ENCODE assay signal across 1 cellular context in the genomic region with DNA sequence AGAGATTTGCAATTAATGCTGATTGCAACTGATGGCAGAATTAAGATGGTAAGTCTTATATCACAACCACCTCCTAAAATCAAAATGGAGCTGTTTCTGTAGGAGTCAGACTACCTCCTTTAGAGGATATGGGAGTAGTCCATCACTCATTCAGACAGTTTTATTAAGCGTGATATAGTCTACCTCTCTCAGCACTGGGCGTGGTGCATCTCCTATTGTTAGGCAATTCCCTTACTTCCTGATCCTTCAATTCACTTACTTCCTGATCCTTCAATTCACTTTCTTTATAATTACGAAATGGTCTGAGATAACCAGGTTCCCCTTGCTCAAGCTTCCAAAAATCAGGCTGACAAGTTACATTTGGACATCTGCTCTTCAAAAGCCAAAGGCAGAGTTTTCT.
TF ChIP-seq lines count a peak whose summit lies in the region.

No MANE protein-coding gene starts in this region.

TF ChIP-seq in HCT116, 20 proteins besides CTCF, POLR2A, EP300 and RAD21 (continued from another document):
- TF ChIP-seq, protein P1, sequence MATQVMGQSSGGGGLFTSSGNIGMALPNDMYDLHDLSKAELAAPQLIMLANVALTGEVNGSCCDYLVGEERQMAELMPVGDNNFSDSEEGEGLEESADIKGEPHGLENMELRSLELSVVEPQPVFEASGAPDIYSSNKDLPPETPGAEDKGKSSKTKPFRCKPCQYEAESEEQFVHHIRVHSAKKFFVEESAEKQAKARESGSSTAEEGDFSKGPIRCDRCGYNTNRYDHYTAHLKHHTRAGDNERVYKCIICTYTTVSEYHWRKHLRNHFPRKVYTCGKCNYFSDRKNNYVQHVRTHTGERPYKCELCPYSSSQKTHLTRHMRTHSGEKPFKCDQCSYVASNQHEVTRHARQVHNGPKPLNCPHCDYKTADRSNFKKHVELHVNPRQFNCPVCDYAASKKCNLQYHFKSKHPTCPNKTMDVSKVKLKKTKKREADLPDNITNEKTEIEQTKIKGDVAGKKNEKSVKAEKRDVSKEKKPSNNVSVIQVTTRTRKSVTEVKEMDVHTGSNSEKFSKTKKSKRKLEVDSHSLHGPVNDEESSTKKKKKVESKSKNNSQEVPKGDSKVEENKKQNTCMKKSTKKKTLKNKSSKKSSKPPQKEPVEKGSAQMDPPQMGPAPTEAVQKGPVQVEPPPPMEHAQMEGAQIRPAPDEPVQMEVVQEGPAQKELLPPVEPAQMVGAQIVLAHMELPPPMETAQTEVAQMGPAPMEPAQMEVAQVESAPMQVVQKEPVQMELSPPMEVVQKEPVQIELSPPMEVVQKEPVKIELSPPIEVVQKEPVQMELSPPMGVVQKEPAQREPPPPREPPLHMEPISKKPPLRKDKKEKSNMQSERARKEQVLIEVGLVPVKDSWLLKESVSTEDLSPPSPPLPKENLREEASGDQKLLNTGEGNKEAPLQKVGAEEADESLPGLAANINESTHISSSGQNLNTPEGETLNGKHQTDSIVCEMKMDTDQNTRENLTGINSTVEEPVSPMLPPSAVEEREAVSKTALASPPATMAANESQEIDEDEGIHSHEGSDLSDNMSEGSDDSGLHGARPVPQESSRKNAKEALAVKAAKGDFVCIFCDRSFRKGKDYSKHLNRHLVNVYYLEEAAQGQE (IDR thresholded peaks at IDR 0.05; ENCODE audit: low read depth), result no peak
